ENCODE assay signal across 14 cellular contexts in the genomic region with DNA sequence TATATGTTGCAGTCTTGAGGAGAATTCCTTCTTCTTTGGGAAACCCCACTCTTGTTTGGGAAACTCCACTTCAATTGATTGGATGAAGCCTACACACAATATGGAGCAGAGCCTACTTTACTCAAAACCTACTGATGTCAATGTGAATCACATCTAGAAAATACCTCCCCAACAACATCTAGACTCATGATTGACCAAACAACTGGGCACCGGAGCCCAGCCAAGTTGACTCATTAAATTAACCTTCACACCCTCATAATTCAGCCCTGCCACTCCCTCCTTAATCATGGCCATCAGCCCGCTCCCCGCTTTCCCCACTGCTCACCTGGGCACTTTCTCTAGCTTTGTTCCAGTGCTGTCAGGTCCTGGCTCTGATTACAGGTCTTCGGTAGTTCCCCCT.
DNase-seq lines count a peak whose midpoint lies in the region; ATAC-seq and TF ChIP-seq lines count a peak whose summit lies in the region.
"Had no signal": no experiment of that assay in that cellular context is flagged by ENCODE, and none has a peak within 500 bp of the region (broad histone marks: within the 10 kb centered on the region; RNA-seq: fewer than 3 reads in every experiment).

No MANE protein-coding gene starts in this region.

- DNase-seq in HT1080 (ENCODE audit: low read depth) (peak; percentile 31), RWPE1 (ENCODE audit: low spot score) (peak; percentile 60), epithelial cell of esophagus (ENCODE audit: low read depth) (peak; percentile 95), lung (ENCODE audit: low spot score) (no peak), WERI-Rb-1 (no peak)
- no peak for DNase-seq in CD8-positive, alpha-beta T cell
- DNase-seq: ACHN; CD4-positive, CD25-positive, alpha-beta regulatory T cell; DMS79; H7 had no signal

- H3K4me3 ChIP-seq in epithelial cell of esophagus (ENCODE audit: low read length) (no peak overlapping the region), lung (no peak overlapping the region), WERI-Rb-1 (ENCODE audit: low read depth, low read length) (no peak overlapping the region)
- H3K4me3 ChIP-seq in CD8-positive, alpha-beta T cell (ENCODE audit: low read depth, low read length), result no peak overlapping the region
- H3K4me3 ChIP-seq: BLaER1 treated with 17β-estradiol and CSF1 and Interleukin-3, amounts not matched to agents 10 nM and 100 nM; GM12878; GM23338 had no signal

- no peaks in the 10 kb centered on the region for H3K36me3 ChIP-seq in lung (ENCODE audit: control insufficient read depth in 2 of 2, insufficient read depth in 2 of 2, low read length in 2 of 2)
- no peaks in the 10 kb centered on the region for H3K36me3 ChIP-seq in WERI-Rb-1
- H3K36me3 ChIP-seq in CD8-positive, alpha-beta T cell (ENCODE audit: insufficient read depth, low read length), result no peaks in the 10 kb centered on the region
- H3K36me3 ChIP-seq: BLaER1 treated with 17β-estradiol and CSF1 and Interleukin-3, amounts not matched to agents 10 nM and 100 nM had no signal

- no peak for TF ChIP-seq CTCF in RWPE1 (conservative IDR thresholded peaks at IDR 0.05; ENCODE audit: low read depth)
- no peak for TF ChIP-seq CTCF in epithelial cell of esophagus (IDR thresholded peaks at IDR 0.05; ENCODE audit: insufficient read depth, low read depth, low read length, missing control alignments)
- no peak for TF ChIP-seq CTCF in lung (IDR thresholded peaks at IDR 0.05; ENCODE audit: control extremely low read depth, extremely low read depth)
- TF ChIP-seq CTCF in WERI-Rb-1 (IDR thresholded peaks at IDR 0.05; ENCODE audit: low read depth, low read length), result no peak
- TF ChIP-seq CTCF in CD8-positive, alpha-beta T cell (IDR thresholded peaks at IDR 0.05), result no peak

- WGBS in lung, 2 donors, result 92 to 94% methylated on average over 4 of the region's 4 CpGs

- H3K9me3 ChIP-seq in lung (ENCODE audit: control insufficient read depth in 2 of 2, insufficient read depth in 1 of 2, low read length in 1 of 2) (peaks cover 0 to 2% of the 10 kb centered on the region in 2 donors), WERI-Rb-1 (ENCODE audit: severe bottlenecking) (no peaks in the 10 kb centered on the region)
- no peaks in the 10 kb centered on the region for H3K9me3 ChIP-seq in CD8-positive, alpha-beta T cell (ENCODE audit: low read length)
- H3K9me3 ChIP-seq: BLaER1 treated with 17β-estradiol and CSF1 and Interleukin-3, amounts not matched to agents 10 nM and 100 nM had no signal

- H3K4me3 Mint-ChIP-seq in CD8-positive, alpha-beta T cell, result no peak overlapping the region
- H3K4me3 Mint-ChIP-seq: CD4-positive, CD25-positive, alpha-beta regulatory T cell; GM23338 had no signal

- no peaks in the 10 kb centered on the region for H3K9me3 Mint-ChIP-seq in CD8-positive, alpha-beta T cell
- H3K9me3 Mint-ChIP-seq: GM23338 had no signal

- ATAC-seq in lung (ENCODE audit: insufficient read depth, low FRiP score) (peak; percentile 9), HG03457 (IDR thresholded peaks at IDR 0.05; ENCODE audit: unreplicated experiment) (no peak)
- no peak for ATAC-seq in CD8-positive, alpha-beta T cell
- ATAC-seq: GM12878, GM23338 had no signal

- no peaks in the 10 kb centered on the region for H3K36me3 Mint-ChIP-seq in CD8-positive, alpha-beta T cell
- H3K36me3 Mint-ChIP-seq: CD4-positive, CD25-positive, alpha-beta regulatory T cell had no signal

- H3K4me1 Mint-ChIP-seq in CD8-positive, alpha-beta T cell (ENCODE audit: low read depth), result no peaks in the 10 kb centered on the region
- H3K4me1 Mint-ChIP-seq: CD4-positive, CD25-positive, alpha-beta regulatory T cell had no signal

- POLR2A ChIA-PET in RWPE1 (lab: Yijun Ruan, JAX; ENCODE audit: low non-redundant PET), result interaction anchor here (0.5 kb wide), 1 partner anchor 11 kb away, joined by 4 read pairs; no protein-coding TSS in a partner anchor
- POLR2A ChIA-PET in CD8-positive, alpha-beta T cell (lab: Charles Lee), result no interaction called here

- H3K27ac ChIP-seq in RWPE1 (no peak overlapping the region), lung (ENCODE audit: low read depth in 1 of 2, low read length in 1 of 2) (no peak overlapping the region), WERI-Rb-1 (no peak overlapping the region)
- no peak overlapping the region for H3K27ac ChIP-seq in CD8-positive, alpha-beta T cell (ENCODE audit: low read depth, low read length)
- H3K27ac ChIP-seq: BLaER1 treated with 17β-estradiol and CSF1 and Interleukin-3, amounts not matched to agents 10 nM and 100 nM had no signal

- peaks cover 8% of the 10 kb centered on the region for H3K27me3 Mint-ChIP-seq in CD8-positive, alpha-beta T cell (ENCODE audit: low read depth)
- H3K27me3 Mint-ChIP-seq: CD4-positive, CD25-positive, alpha-beta regulatory T cell had no signal

- H3K27me3 ChIP-seq in lung (ENCODE audit: control insufficient read depth, insufficient read depth) (no peaks in the 10 kb centered on the region), WERI-Rb-1 (ENCODE audit: insufficient read depth, low read depth, severe bottlenecking) (no peaks in the 10 kb centered on the region)
- H3K27me3 ChIP-seq in CD8-positive, alpha-beta T cell (ENCODE audit: insufficient read depth, low read length), result no peaks in the 10 kb centered on the region
- H3K27me3 ChIP-seq: BLaER1 treated with 17β-estradiol and CSF1 and Interleukin-3, amounts not matched to agents 10 nM and 100 nM had no signal

- no peaks in the 10 kb centered on the region for H3K4me1 ChIP-seq in lung (ENCODE audit: control insufficient read depth in 2 of 2, insufficient read depth in 2 of 2, low read length in 2 of 2)
- no peaks in the 10 kb centered on the region for H3K4me1 ChIP-seq in CD8-positive, alpha-beta T cell (ENCODE audit: insufficient read depth, low read length)
- H3K4me1 ChIP-seq: BLaER1 treated with 17β-estradiol and CSF1 and Interleukin-3, amounts not matched to agents 10 nM and 100 nM had no signal

- CTCF ChIA-PET in RWPE1 (lab: Yijun Ruan, JAX), result no interaction called here
- CTCF ChIA-PET in CD8-positive, alpha-beta T cell (lab: Charles Lee), result no interaction called here

- intact Hi-C loops in CD8-positive, alpha-beta T cell (cut with DNase I, micrococcal nuclease), result no loop called here

- H3K27ac Mint-ChIP-seq in CD8-positive, alpha-beta T cell, result no peak overlapping the region
- H3K27ac Mint-ChIP-seq: GM23338 had no signal

Comparison
In these comparisons a context has a peak if more than half of its experiments do, and no peak if none do; other contexts are left out.
1. DNase-seq: peak in HT1080 (single experiment), RWPE1 (single experiment) and epithelial cell of esophagus (single experiment); none in lung (single experiment), WERI-Rb-1 (single experiment) and CD8-positive, alpha-beta T cell (0 of 7).